In the genomic region with DNA sequence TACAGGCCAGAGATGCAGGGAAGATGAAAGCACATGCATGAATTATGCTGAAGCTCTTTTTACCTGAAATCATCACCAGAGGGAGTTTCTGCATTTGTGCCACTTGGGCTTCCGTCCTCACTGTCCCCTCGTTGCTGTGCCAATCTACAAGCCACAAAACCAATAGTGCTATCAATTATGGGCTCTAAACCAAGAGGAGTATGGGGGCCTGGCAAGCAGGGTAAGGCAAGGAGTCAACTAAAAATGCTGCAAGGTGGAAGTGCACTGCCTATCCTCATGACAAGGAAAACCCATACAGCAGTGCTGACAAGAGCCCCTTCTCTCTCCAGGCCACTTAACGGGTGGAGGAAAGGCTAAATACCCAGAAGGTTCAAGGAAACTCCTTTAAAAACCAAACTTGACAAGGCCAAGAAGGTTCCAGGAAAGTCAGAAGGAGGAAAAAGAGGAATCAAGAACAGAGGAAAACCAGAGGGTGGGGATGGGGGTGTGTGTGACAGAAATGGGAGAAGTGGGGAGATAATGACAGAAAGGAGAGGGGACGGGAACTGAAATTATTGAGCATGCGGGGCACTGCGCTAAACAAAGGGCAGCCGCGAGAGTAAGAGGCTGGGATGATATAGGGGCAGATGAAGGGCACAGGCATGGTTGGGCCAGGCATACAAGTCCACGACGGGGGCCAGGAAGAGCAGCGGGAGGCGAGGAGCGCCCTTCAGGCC, we compare ENCODE assay signal across 1 cellular context.
TF ChIP-seq lines count a peak whose summit lies in the region.

No MANE protein-coding gene starts in this region.

TF ChIP-seq in HepG2, 621 proteins besides CTCF, POLR2A, EP300 and RAD21 (continued from another document):
- TF ChIP-seq ZNF781 (CRISPR knock-in tag; IDR thresholded peaks at IDR 0.05; ENCODE audit: borderline replicate concordance, not compliant biosample characterization) = no peak
- TF ChIP-seq, protein P1, sequence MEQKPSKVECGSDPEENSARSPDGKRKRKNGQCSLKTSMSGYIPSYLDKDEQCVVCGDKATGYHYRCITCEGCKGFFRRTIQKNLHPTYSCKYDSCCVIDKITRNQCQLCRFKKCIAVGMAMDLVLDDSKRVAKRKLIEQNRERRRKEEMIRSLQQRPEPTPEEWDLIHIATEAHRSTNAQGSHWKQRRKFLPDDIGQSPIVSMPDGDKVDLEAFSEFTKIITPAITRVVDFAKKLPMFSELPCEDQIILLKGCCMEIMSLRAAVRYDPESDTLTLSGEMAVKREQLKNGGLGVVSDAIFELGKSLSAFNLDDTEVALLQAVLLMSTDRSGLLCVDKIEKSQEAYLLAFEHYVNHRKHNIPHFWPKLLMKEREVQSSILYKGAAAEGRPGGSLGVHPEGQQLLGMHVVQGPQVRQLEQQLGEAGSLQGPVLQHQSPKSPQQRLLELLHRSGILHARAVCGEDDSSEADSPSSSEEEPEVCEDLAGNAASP (CRISPR knock-in tag; IDR thresholded peaks at IDR 0.05; ENCODE audit: borderline replicate concordance) = 0 out of 2 replicates have a peak, but pooled peaks have one; percentile 23
- TF ChIP-seq RFXANK (CRISPR knock-in tag; IDR thresholded peaks at IDR 0.05) = no peak
- no peak for TF ChIP-seq ZNF761 (CRISPR knock-in tag; conservative IDR thresholded peaks at IDR 0.05)
- 0 out of 2 replicates have a peak, but pooled peaks have one; percentile 35 for TF ChIP-seq PRMT3 (CRISPR knock-in tag; IDR thresholded peaks at IDR 0.05; ENCODE audit: borderline replicate concordance, low read depth)
- TF ChIP-seq, protein P2, sequence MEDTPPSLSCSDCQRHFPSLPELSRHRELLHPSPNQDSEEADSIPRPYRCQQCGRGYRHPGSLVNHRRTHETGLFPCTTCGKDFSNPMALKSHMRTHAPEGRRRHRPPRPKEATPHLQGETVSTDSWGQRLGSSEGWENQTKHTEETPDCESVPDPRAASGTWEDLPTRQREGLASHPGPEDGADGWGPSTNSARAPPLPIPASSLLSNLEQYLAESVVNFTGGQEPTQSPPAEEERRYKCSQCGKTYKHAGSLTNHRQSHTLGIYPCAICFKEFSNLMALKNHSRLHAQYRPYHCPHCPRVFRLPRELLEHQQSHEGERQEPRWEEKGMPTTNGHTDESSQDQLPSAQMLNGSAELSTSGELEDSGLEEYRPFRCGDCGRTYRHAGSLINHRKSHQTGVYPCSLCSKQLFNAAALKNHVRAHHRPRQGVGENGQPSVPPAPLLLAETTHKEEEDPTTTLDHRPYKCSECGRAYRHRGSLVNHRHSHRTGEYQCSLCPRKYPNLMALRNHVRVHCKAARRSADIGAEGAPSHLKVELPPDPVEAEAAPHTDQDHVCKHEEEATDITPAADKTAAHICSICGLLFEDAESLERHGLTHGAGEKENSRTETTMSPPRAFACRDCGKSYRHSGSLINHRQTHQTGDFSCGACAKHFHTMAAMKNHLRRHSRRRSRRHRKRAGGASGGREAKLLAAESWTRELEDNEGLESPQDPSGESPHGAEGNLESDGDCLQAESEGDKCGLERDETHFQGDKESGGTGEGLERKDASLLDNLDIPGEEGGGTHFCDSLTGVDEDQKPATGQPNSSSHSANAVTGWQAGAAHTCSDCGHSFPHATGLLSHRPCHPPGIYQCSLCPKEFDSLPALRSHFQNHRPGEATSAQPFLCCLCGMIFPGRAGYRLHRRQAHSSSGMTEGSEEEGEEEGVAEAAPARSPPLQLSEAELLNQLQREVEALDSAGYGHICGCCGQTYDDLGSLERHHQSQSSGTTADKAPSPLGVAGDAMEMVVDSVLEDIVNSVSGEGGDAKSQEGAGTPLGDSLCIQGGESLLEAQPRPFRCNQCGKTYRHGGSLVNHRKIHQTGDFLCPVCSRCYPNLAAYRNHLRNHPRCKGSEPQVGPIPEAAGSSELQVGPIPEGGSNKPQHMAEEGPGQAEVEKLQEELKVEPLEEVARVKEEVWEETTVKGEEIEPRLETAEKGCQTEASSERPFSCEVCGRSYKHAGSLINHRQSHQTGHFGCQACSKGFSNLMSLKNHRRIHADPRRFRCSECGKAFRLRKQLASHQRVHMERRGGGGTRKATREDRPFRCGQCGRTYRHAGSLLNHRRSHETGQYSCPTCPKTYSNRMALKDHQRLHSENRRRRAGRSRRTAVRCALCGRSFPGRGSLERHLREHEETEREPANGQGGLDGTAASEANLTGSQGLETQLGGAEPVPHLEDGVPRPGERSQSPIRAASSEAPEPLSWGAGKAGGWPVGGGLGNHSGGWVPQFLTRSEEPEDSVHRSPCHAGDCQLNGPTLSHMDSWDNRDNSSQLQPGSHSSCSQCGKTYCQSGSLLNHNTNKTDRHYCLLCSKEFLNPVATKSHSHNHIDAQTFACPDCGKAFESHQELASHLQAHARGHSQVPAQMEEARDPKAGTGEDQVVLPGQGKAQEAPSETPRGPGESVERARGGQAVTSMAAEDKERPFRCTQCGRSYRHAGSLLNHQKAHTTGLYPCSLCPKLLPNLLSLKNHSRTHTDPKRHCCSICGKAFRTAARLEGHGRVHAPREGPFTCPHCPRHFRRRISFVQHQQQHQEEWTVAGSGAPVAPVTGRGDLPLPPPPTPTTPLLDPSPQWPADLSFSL (CRISPR knock-in tag; IDR thresholded peaks at IDR 0.05) = 0 out of 2 replicates have a peak, but pooled peaks have one; percentile 17
- 0 out of 2 replicates have a peak, but pooled peaks have one; percentile 38 for TF ChIP-seq ZNF619 (CRISPR knock-in tag; IDR thresholded peaks at IDR 0.05)
- TF ChIP-seq HDAC1 (CRISPR knock-in tag; IDR thresholded peaks at IDR 0.05) = peak; percentile 60
- TF ChIP-seq ZNF296 (CRISPR knock-in tag; conservative IDR thresholded peaks at IDR 0.05) = no peak
- TF ChIP-seq MXD4 (CRISPR knock-in tag; IDR thresholded peaks at IDR 0.05) = 0 out of 2 replicates have a peak, but pooled peaks have one; percentile 2
- TF ChIP-seq NR1H2 (CRISPR knock-in tag; IDR thresholded peaks at IDR 0.05; ENCODE audit: borderline replicate concordance, low read depth) = no peak
- TF ChIP-seq ARHGAP35 (CRISPR knock-in tag; IDR thresholded peaks at IDR 0.05; ENCODE audit: borderline replicate concordance) = 0 out of 2 replicates have a peak, but pooled peaks have one; percentile 6
- no peak for TF ChIP-seq CEBPG (CRISPR knock-in tag; IDR thresholded peaks at IDR 0.05)
- TF ChIP-seq NONO (IDR thresholded peaks at IDR 0.05) = no peak
- TF ChIP-seq NONO (CRISPR knock-in tag; conservative IDR thresholded peaks at IDR 0.05) = no peak
- TF ChIP-seq CBX5 (CRISPR knock-in tag; IDR thresholded peaks at IDR 0.05; ENCODE audit: borderline replicate concordance) = no peak
- peak; percentile 55; the same call in 1 of the 2 replicates for TF ChIP-seq DMAP1 (CRISPR knock-in tag; IDR thresholded peaks at IDR 0.05)
- TF ChIP-seq ZNF552 (CRISPR knock-in tag; IDR thresholded peaks at IDR 0.05; ENCODE audit: borderline replicate concordance) = peak; percentile 77; the same call in 1 of the 2 replicates
- no peak for TF ChIP-seq TMF1 (CRISPR knock-in tag; IDR thresholded peaks at IDR 0.05; ENCODE audit: low read depth)
- TF ChIP-seq ZBTB38 (CRISPR knock-in tag; IDR thresholded peaks at IDR 0.05) = 0 out of 2 replicates have a peak, but pooled peaks have one; percentile 20
- TF ChIP-seq, protein P3, sequence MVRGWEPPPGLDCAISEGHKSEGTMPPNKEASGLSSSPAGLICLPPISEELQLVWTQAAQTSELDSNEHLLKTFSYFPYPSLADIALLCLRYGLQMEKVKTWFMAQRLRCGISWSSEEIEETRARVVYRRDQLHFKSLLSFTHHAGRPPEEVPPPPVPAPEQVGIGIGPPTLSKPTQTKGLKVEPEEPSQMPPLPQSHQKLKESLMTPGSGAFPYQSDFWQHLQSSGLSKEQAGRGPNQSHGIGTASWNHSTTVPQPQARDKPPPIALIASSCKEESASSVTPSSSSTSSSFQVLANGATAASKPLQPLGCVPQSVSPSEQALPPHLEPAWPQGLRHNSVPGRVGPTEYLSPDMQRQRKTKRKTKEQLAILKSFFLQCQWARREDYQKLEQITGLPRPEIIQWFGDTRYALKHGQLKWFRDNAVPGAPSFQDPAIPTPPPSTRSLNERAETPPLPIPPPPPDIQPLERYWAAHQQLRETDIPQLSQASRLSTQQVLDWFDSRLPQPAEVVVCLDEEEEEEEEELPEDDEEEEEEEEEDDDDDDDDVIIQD (CRISPR knock-in tag; IDR thresholded peaks at IDR 0.05; ENCODE audit: low read depth) = 0 out of 2 replicates have a peak, but pooled peaks have one; percentile 16
- no peak for TF ChIP-seq NR2C2 (CRISPR knock-in tag; IDR thresholded peaks at IDR 0.05; ENCODE audit: borderline replicate concordance)
- TF ChIP-seq ZBTB42 (CRISPR knock-in tag; IDR thresholded peaks at IDR 0.05) = no peak
- TF ChIP-seq, protein P4, sequence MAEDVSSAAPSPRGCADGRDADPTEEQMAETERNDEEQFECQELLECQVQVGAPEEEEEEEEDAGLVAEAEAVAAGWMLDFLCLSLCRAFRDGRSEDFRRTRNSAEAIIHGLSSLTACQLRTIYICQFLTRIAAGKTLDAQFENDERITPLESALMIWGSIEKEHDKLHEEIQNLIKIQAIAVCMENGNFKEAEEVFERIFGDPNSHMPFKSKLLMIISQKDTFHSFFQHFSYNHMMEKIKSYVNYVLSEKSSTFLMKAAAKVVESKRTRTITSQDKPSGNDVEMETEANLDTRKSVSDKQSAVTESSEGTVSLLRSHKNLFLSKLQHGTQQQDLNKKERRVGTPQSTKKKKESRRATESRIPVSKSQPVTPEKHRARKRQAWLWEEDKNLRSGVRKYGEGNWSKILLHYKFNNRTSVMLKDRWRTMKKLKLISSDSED (CRISPR knock-in tag; IDR thresholded peaks at IDR 0.05) = no peak
- peak; percentile 31 for TF ChIP-seq STAG1 (CRISPR knock-in tag; IDR thresholded peaks at IDR 0.05)
- no peak for TF ChIP-seq AKAP8 (CRISPR knock-in tag; IDR thresholded peaks at IDR 0.05)
- no peak for TF ChIP-seq ZFP1 (CRISPR knock-in tag; IDR thresholded peaks at IDR 0.05)
- no peak for TF ChIP-seq ZKSCAN1 (IDR thresholded peaks at IDR 0.05; ENCODE audit: low read length)
- TF ChIP-seq RCOR2 (CRISPR knock-in tag; IDR thresholded peaks at IDR 0.05) = no peak
- no peak for TF ChIP-seq NR2F6 (IDR thresholded peaks at IDR 0.05)
- TF ChIP-seq NR2F6 (CRISPR knock-in tag; IDR thresholded peaks at IDR 0.05) = 0 out of 2 replicates have a peak, but pooled peaks have one; percentile 9
- 0 out of 2 replicates have a peak, but pooled peaks have one; percentile 20 for TF ChIP-seq ZNF430 (CRISPR knock-in tag; IDR thresholded peaks at IDR 0.05)
TF ChIP-seq in HepG2: peak in this region for 36.
